8 cellular contexts compared by ENCODE assay signal in the genomic region with DNA sequence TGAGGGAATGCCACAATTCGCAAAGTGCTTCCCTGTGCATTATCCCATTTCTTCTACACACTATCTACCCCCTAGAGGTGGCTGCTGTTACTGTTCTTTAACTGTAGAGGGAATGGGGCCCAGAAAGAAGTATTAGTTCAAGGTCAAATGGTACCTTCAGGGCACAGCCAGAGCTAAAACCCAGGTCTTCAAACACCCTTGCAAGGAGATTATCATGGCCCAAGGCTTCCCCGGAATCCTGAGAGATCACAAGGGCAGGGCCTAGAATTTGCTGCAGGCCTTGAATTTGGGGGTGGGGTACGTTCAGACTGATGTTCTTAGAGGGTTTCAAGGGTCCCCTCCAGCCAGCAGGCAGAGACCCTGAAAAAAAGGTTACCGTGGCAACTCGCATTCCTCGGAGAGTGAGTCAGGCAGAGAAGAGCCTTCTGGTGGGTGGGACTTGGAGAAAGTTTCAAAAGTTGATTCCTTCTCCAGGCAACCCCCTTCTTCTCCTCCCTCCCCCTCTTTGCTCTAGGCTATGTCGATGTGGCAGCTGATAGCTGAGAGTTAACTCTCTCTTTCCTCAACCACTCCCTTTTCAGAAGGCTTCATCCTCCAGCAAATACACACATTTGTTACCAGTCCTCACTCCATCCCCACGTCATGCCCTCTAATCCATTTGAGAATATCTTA.
DNase-seq lines count a peak whose midpoint lies in the region; ATAC-seq and TF ChIP-seq lines count a peak whose summit lies in the region.

No MANE protein-coding gene starts in this region.

- no peaks in the 10 kb centered on the region for H3K27me3 ChIP-seq in iPS-20b (ENCODE audit: insufficient read depth, low read length)
- peaks cover 0 to 4% of the 10 kb centered on the region in 2 donors for H3K27me3 ChIP-seq in stomach smooth muscle (ENCODE audit: control insufficient read depth in 1 of 2, insufficient read depth in 2 of 2, low read length in 2 of 2)

- H3K36me3 ChIP-seq in iPS-20b (ENCODE audit: insufficient read depth, low read depth, low read length) (peaks cover 14% of the 10 kb centered on the region; the same call in 1 of the 2 replicates), stomach smooth muscle (ENCODE audit: control insufficient read depth in 2 of 2, insufficient read depth in 2 of 2, low read length in 2 of 2) (no peaks in the 10 kb centered on the region)

- peak; percentile 94 for DNase-seq in HFF-Myc (ENCODE audit: extremely low read depth, low read depth)
- peak; percentile 95 for DNase-seq in astrocyte of the hippocampus (ENCODE audit: low read depth, low spot score)
- no peak for DNase-seq in stimulated activated naive CD8-positive, alpha-beta T cell treated with anti-CD3 and anti-CD28 coated beads, Interleukin-15, Interleukin-2, amounts not matched to agents 100 U/mL and 50 U/mL, for 24 hours
- no peak for DNase-seq in NOMO-1 (lab: John Stamatoyannopoulos, UW; ENCODE audit: unreplicated experiment in 2 of 2)
- DNase-seq in NCI-H1105 treated with DMSO at 0.1 percent for 48 hours (lab: John Stamatoyannopoulos, UW), result no peak

- H3K9ac ChIP-seq in iPS-20b (ENCODE audit: low read depth, low read length), result peak overlapping the region; percentile 86; the same call in 1 of the 2 replicates
- H3K9ac ChIP-seq in stomach smooth muscle (ENCODE audit: low read length in 2 of 2), result peak overlapping the region; percentile 71 to 80

- H3K4me1 ChIP-seq in iPS-20b (ENCODE audit: insufficient read depth, low read length), result peaks cover 31% of the 10 kb centered on the region
- peaks cover 38% of the 10 kb centered on the region for H3K4me1 ChIP-seq in stomach smooth muscle (ENCODE audit: control insufficient read depth, insufficient read depth, low read length)

- peak overlapping the region; percentile 10 for H3K27ac ChIP-seq in iPS-20b (ENCODE audit: low read length)
- H3K27ac ChIP-seq in stomach smooth muscle (ENCODE audit: low read length), result peak overlapping the region; percentile 78

- H3K9me3 ChIP-seq in iPS-20b (ENCODE audit: insufficient read depth, low read depth, low read length), result no peaks in the 10 kb centered on the region
- no peaks in the 10 kb centered on the region for H3K9me3 ChIP-seq in stomach smooth muscle (ENCODE audit: control insufficient read depth in 2 of 2, low read length in 2 of 2)

- H3K4me3 ChIP-seq in HFF-Myc (replicated peaks; ENCODE audit: low read depth, low read length) (peak overlapping the region; percentile 86), iPS-20b (ENCODE audit: low read length) (peak overlapping the region; percentile 90), stomach smooth muscle (ENCODE audit: low read length in 2 of 2) (peak overlapping the region; percentile 79 to 81)

- ATAC-seq in GM19452 (IDR thresholded peaks at IDR 0.05; ENCODE audit: unreplicated experiment), result no peak
- ATAC-seq in stimulated activated naive CD8-positive, alpha-beta T cell treated with anti-CD3 and anti-CD28 coated beads, Interleukin-15, Interleukin-2, amounts not matched to agents 100 U/mL and 50 U/mL, for 24 hours, result no peak

- peak; percentile 38 for TF ChIP-seq CTCF in HFF-Myc (IDR thresholded peaks at IDR 0.05; ENCODE audit: low read depth, low read length, missing control alignments)

Comparison
In these comparisons a context has a peak if more than half of its experiments do, and no peak if none do; other contexts are left out.
1. DNase-seq: peak in HFF-Myc (single experiment) and astrocyte of the hippocampus (single experiment); none in stimulated activated naive CD8-positive, alpha-beta T cell treated with anti-CD3 and anti-CD28 coated beads, Interleukin-15, Interleukin-2, amounts not matched to agents 100 U/mL and 50 U/mL, for 24 hours (single experiment), NOMO-1 (0 of 2) and NCI-H1105 treated with DMSO at 0.1 percent for 48 hours (single experiment).
2. Peak in every context shown above with its lines, with median percentiles within 50 percentile points of each other: H3K4me3 ChIP-seq.